ENCODE assay signal across 1 cellular context in the genomic region with DNA sequence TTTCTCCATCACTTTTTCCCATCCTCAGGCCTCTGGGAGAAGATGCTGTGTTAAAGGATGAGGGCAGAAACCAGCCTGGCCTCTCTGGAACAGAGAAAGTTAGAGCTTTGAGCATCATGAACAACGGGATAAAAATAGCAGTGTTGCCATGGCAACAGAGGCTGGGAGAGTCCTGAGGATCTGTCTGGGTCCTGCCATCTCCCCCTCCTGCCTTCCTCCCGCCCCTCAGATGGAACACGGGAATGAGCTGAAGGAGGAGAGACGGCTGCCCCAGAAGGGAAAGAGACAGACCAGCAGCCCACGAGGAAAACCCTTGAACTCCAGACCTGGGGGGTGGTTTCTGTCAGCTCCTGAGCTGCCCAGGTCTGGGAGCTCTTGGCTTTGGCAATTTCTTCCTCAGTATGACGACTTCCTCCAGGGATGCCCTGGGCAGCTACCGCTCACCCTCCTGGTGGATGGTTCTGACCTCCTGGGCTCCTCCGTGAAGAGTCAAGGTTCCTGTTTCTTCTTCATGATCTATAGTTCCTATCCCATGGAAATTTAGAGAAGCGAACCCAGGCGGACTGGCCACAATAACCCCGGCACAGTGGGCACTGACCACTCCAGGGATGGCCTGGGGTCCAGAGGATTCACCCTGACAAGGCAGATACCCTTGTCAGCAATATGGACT.
TF ChIP-seq lines count a peak whose summit lies in the region.

No MANE protein-coding gene starts in this region.

TF ChIP-seq in GM12878, 131 proteins besides CTCF, POLR2A, EP300 and RAD21:
- TF ChIP-seq BMI1 (IDR thresholded peaks at IDR 0.05; ENCODE audit: borderline replicate concordance) (peak; percentile 82), NR2F1 (conservative IDR thresholded peaks at IDR 0.05) (no peak)
